ENCODE assay signal across 31 cellular contexts in the genomic region with DNA sequence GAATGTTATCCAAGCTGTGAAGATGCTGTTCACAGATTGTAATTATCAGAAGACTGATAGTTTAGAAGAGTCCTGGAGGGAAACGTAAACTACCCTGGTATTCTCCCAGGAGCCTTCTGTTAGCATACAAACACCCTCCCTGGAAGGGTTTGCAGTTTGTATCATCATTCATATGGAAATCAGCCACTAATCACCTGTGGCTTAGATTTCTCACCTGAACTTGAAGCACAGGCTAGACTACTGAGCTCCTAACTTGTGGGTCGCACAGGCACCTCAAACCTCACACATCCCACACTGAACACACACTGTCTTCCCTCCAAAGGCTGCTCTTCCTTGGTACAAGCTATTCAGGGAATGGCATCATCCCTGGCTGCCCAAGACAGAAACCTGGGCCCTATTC. TPM values are rescaled to one million over a fixed set of nuclear protein-coding genes. Genes with fewer than 3 reads are reported as not detected.
"Had no signal": no experiment of that assay in that cellular context is flagged by ENCODE, and none has a peak within 500 bp of the region (broad histone marks: within the 10 kb centered on the region; RNA-seq: fewer than 3 reads in every experiment).

No MANE protein-coding gene starts in this region.

- H3K4me1 ChIP-seq: colonic mucosa, esophagus muscularis mucosa, foreskin keratinocyte, gastroesophageal sphincter, heart left ventricle, parathyroid adenoma, right atrium auricular region, transverse colon had no signal

- H3K9ac ChIP-seq: neural progenitor cell, parathyroid adenoma had no signal

- H3K4me1 Mint-ChIP-seq: memory B cell; mesothelial cell of epicardium; naive thymus-derived CD4-positive, alpha-beta T cell; nephron; stimulated activated effector memory CD8-positive, alpha-beta T cell treated with anti-CD3 and anti-CD28 coated beads, Interleukin-12 subunit alpha, Interleukin-12 subunit beta, amount 100 ng/mL, for 72 hours had no signal

- H3K79me2 ChIP-seq: hepatocyte, parathyroid adenoma had no signal

- H3K27ac ChIP-seq: colonic mucosa, esophagus muscularis mucosa, foreskin keratinocyte, gastroesophageal sphincter, heart left ventricle, hepatocyte, neural progenitor cell, parathyroid adenoma, right atrium auricular region, transverse colon had no signal

- H3K4me3 ChIP-seq: colonic mucosa, esophagus muscularis mucosa, gastroesophageal sphincter, heart left ventricle, hepatocyte, lung, mucosa of descending colon, neural progenitor cell, right atrium auricular region, smooth muscle cell, transverse colon had no signal

- DNase-seq: colonic mucosa; effector CD8-positive, alpha-beta T cell; foreskin keratinocyte; heart left ventricle; kidney; mucosa of descending colon; naive thymus-derived CD4-positive, alpha-beta T cell; stimulated activated CD4-positive, alpha-beta T cell treated with anti-CD3 and anti-CD28 coated beads, Interleukin-12 subunit alpha, Interleukin-12 subunit beta, amount 100 ng/mL, for 4 hours; stimulated activated CD4-positive, alpha-beta T cell treated with anti-CD3 and anti-CD28 coated beads, Interleukin-1b, Interleukin-23, amount 100 ng/mL, for 48 hours; stimulated activated CD4-positive, alpha-beta T cell treated with anti-CD3 and anti-CD28 coated beads, Interleukin-4, amount 100 ng/mL, for 24 hours; transverse colon had no signal

- H3K9me3 Mint-ChIP-seq: central memory CD8-positive, alpha-beta T cell; dendritic cell treated with granulocyte-macrophage colony-stimulating factor and Interleukin-4, amounts not matched to agents 40 ng/mL and 50 ng/mL, for 4 days; memory B cell; mesothelial cell of epicardium; naive thymus-derived CD4-positive, alpha-beta T cell; nephron; neural progenitor cell; stimulated activated effector memory CD8-positive, alpha-beta T cell treated with anti-CD3 and anti-CD28 coated beads, Interleukin-12 subunit alpha, Interleukin-12 subunit beta, amount 100 ng/mL, for 72 hours; stimulated activated naive CD8-positive, alpha-beta T cell treated with anti-CD3 and anti-CD28 coated beads, Interleukin-15, Interleukin-2, amounts not matched to agents 100 ng/mL and 50 ng/mL, for 24 hours had no signal

- H3K9me3 ChIP-seq: colonic mucosa, esophagus muscularis mucosa, gastroesophageal sphincter, heart left ventricle, mucosa of descending colon, right atrium auricular region, transverse colon had no signal

- H3K27ac Mint-ChIP-seq: dendritic cell treated with granulocyte-macrophage colony-stimulating factor and Interleukin-4, amounts not matched to agents 40 ng/mL and 50 ng/mL, for 4 days; memory B cell; mesothelial cell of epicardium; naive thymus-derived CD4-positive, alpha-beta T cell; nephron; neural progenitor cell; progenitor cell of endocrine pancreas; stimulated activated effector memory CD8-positive, alpha-beta T cell treated with anti-CD3 and anti-CD28 coated beads, Interleukin-12 subunit alpha, Interleukin-12 subunit beta, amount 100 ng/mL, for 72 hours; stimulated activated naive CD8-positive, alpha-beta T cell treated with anti-CD3 and anti-CD28 coated beads, Interleukin-15, Interleukin-2, amounts not matched to agents 100 ng/mL and 50 ng/mL, for 24 hours had no signal

- H3K4me3 Mint-ChIP-seq: central memory CD8-positive, alpha-beta T cell; dendritic cell treated with granulocyte-macrophage colony-stimulating factor and Interleukin-4, amounts not matched to agents 40 ng/mL and 50 ng/mL, for 4 days; memory B cell; mesothelial cell of epicardium; nephron; neural progenitor cell; stimulated activated effector memory CD8-positive, alpha-beta T cell treated with anti-CD3 and anti-CD28 coated beads, Interleukin-12 subunit alpha, Interleukin-12 subunit beta, amount 100 ng/mL, for 72 hours; stimulated activated naive CD8-positive, alpha-beta T cell treated with anti-CD3 and anti-CD28 coated beads, Interleukin-15, Interleukin-2, amounts not matched to agents 100 ng/mL and 50 ng/mL, for 24 hours had no signal

- H3K27me3 Mint-ChIP-seq: central memory CD8-positive, alpha-beta T cell; dendritic cell treated with granulocyte-macrophage colony-stimulating factor and Interleukin-4, amounts not matched to agents 40 ng/mL and 50 ng/mL, for 4 days; memory B cell; naive thymus-derived CD4-positive, alpha-beta T cell; progenitor cell of endocrine pancreas; stimulated activated naive CD8-positive, alpha-beta T cell treated with anti-CD3 and anti-CD28 coated beads, Interleukin-15, Interleukin-2, amounts not matched to agents 100 ng/mL and 50 ng/mL, for 24 hours had no signal

- H3K4me2 ChIP-seq: hepatocyte, neural progenitor cell, smooth muscle cell had no signal

- H3K36me3 Mint-ChIP-seq: mesothelial cell of epicardium, neural progenitor cell had no signal

- H3K36me3 ChIP-seq: colonic mucosa, neural progenitor cell had no signal

- ATAC-seq: foreskin keratinocyte; gastroesophageal sphincter; heart left ventricle; left lobe of liver; mucosa of descending colon; naive thymus-derived CD4-positive, alpha-beta T cell; sciatic nerve; stimulated activated effector memory CD8-positive, alpha-beta T cell treated with anti-CD3 and anti-CD28 coated beads, Interleukin-12 subunit alpha, Interleukin-12 subunit beta, amount 100 ng/mL, for 72 hours had no signal

- H2AFZ ChIP-seq: hepatocyte, neural progenitor cell, parathyroid adenoma had no signal

- H3K27me3 ChIP-seq: colonic mucosa, esophagus muscularis mucosa, foreskin keratinocyte, gastroesophageal sphincter, heart left ventricle, hepatocyte, neural progenitor cell, right atrium auricular region, transverse colon had no signal

RNA-seq across cellular contexts. Expression of a gene that starts 30.7 kb away (rescaled TPM):
- total RNA-seq: chondrocyte, foreskin keratinocyte, osteoblast, smooth muscle cell had no signal
- polyA plus RNA-seq: foreskin keratinocyte; hepatocyte; naive thymus-derived CD4-positive, alpha-beta T cell; smooth muscle cell had no signal
